Comparison of ENCODE assay signal across 12 cellular contexts in the genomic region with DNA sequence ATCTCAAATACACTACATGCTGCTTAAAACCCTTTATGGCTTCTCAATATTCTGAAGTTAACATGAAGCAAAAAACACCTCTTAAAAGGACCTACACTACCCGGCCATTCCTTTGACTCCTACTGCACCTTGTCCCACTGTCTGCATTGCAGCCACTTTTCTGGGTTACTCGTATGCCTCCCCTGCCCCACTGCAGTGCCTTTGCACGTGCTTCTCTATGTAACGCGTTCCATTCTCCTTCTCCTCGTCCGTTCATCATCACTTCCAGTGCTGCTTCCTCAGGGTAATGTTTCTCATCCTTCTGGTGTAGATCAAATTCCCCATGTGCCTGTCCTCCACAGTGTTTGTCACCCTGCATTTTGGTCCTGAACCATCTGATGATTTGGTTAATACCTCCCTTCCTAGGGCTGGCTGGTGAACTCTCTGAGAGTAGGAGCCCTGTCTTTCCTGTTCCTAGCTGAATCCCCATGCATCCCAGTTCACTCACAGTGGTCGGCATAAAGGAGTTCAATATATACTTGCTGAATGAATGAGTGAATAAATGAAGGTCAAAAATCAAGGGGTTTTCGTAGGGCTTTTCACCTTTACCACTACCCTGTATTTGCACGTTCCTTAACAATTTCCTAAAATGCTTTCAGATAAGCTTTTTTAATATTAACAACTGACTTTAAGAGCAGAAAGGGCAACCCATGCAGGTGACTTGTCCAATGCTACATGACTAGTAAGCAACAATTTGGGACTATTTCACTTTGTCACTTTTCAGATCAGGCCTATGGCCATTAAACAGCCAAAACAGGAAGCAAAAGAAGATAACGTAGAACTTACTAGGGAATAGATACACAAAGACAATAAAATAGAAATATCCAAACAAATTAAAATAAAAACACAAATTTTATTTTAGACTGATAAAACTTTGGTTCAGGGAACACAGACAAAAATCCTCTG. TPM values are rescaled to one million over a fixed set of nuclear protein-coding genes. Genes with fewer than 3 reads are reported as not detected.
A peak's percentile ranks its signal among the peaks of the same experiment; 100 is the strongest.
DNase-seq lines count a peak whose midpoint lies in the region; ATAC-seq, FAIRE-seq and TF ChIP-seq lines count a peak whose summit lies in the region.
"Had no signal": no experiment of that assay in that cellular context is flagged by ENCODE, and none has a peak within 500 bp of the region (broad histone marks: within the 10 kb centered on the region; RNA-seq: fewer than 3 reads in every experiment).

No MANE protein-coding gene starts in this region.

- no peak overlapping the region for H3K14ac ChIP-seq in H1 (ENCODE audit: insufficient read length)

- in situ Hi-C loops in brain microvascular endothelial cell (cut with HindIII; ENCODE audit: low pct_ligation_motif_present, low sequenced_read_pairs), result no loop called here

- no peak overlapping the region for H2AK5ac ChIP-seq in H1 (ENCODE audit: low read depth, low read length)

- POLR2A ChIA-PET in H1 (lab: Charles Lee; ENCODE audit: partially characterized antibody), result interaction anchor here (0.8 to 1.2 kb wide), 4 partner anchors 10 to 63 kb away, joined by 3 to 4 read pairs (median 4); no protein-coding TSS in a partner anchor

- intact Hi-C loops in pancreas (cut with DNase I), result no loop called here

- H3K9ac ChIP-seq in H1 (replicated peaks in 1 of 4; ENCODE audit: extremely low read depth in 1 of 4, low read depth in 3 of 4, low read length in 3 of 4), result no peak overlapping the region

- no peak overlapping the region for H3K18ac ChIP-seq in H1 (ENCODE audit: extremely low read depth, low read length)

- H3K56ac ChIP-seq in H1 (replicated peaks; ENCODE audit: insufficient read length, low read depth, low read length), result no peak overlapping the region

- H3K4me1 ChIP-seq in H1 (replicated peaks in 1 of 4; ENCODE audit: control insufficient read depth in 3 of 4, insufficient read depth in 4 of 4, low read length in 3 of 4), result peaks cover 0 to 7% (median 0%) of the 10 kb centered on the region in 4 experiments; a peak in 1 of 7 replicates
- peaks cover 0 to 20% (median 6%) of the 10 kb centered on the region in 3 donors for H3K4me1 ChIP-seq in pancreas

- H3K27ac ChIP-seq in H1 (ENCODE audit: low read depth, low read length), result no peak overlapping the region
- H3K27ac ChIP-seq in pancreas, result no peak overlapping the region
- no peak overlapping the region for H3K27ac ChIP-seq in brain microvascular endothelial cell

- H2BK15ac ChIP-seq in H1 (ENCODE audit: low read length), result no peak overlapping the region

- H2AFZ ChIP-seq in H1 (ENCODE audit: low read length), result no peak overlapping the region

- peaks cover 5 to 30% of the 10 kb centered on the region in 2 experiments; a peak in 3 of 4 replicates for H3K79me2 ChIP-seq in H1 (ENCODE audit: control insufficient read depth in 1 of 2, insufficient read depth in 2 of 2, low read length in 2 of 2)

- ATAC-seq in pancreas, result no peak
- no peak for ATAC-seq in GM21529 (IDR thresholded peaks at IDR 0.05; ENCODE audit: unreplicated experiment)

- no peak overlapping the region for H4K5ac ChIP-seq in H1 (ENCODE audit: insufficient read length, low read depth, low read length)

- TF ChIP-seq CTCF in GM12865 (IDR thresholded peaks at IDR 0.05; ENCODE audit: insufficient read depth, low read depth, low read length, missing control alignments) (no peak), H1 (IDR thresholded peaks at IDR 0.05; ENCODE audit: control extremely low read depth in 1 of 3, insufficient read depth in 1 of 3, low read depth in 1 of 3, low read length in 3 of 3) (no peak), pancreas (IDR thresholded peaks at IDR 0.05) (no peak), brain microvascular endothelial cell (IDR thresholded peaks at IDR 0.05; ENCODE audit: low read depth, low read length, missing control alignments) (no peak)

- FAIRE-seq in H1 (lab: Jason Lieb, UNC) (no peak), pancreas (lab: Jason Lieb, UNC) (no peak)

- H3K23me2 ChIP-seq in H1 (ENCODE audit: low read depth, low read length), result no peaks in the 10 kb centered on the region

- H3K4me3 ChIP-seq in GM12865 (ENCODE audit: low read depth, low read length), result peak overlapping the region; percentile 97
- H3K4me3 ChIP-seq in H1 (ENCODE audit: extremely low read depth in 1 of 4, insufficient read depth in 2 of 4, low read depth in 3 of 4, low read length in 4 of 4), result peak overlapping the region in 3 of 4 experiments; percentile 5 to 95 (median 80); a peak in 4 of 8 replicates
- peak overlapping the region in 3 of 4 donors; percentile 86 to 91 (median 87) for H3K4me3 ChIP-seq in pancreas
- H3K4me3 ChIP-seq in brain microvascular endothelial cell (ENCODE audit: low read depth, low read length), result no peak overlapping the region

- TF ChIP-seq RAD21 in H1 (IDR thresholded peaks at IDR 0.05 in 1 of 2, conservative IDR thresholded peaks at IDR 0.05 in 1 of 2; ENCODE audit: low read depth in 2 of 2, low read length in 2 of 2), result no peak

- CTCF ChIA-PET in H1 (lab: Charles Lee; ENCODE audit: partially characterized antibody), result interaction anchor here (1.3 to 3.7 kb wide), 2 partner anchors 8 to 32 kb away, joined by 4 to 16 read pairs; no protein-coding TSS in a partner anchor

- H3K4ac ChIP-seq in H1 (replicated peaks; ENCODE audit: insufficient read length, low read depth, low read length), result no peak overlapping the region

- no peak overlapping the region for H2BK120ac ChIP-seq in H1 (replicated peaks; ENCODE audit: low read depth, low read length)

- no peak for TF ChIP-seq POLR2A in H1 (IDR thresholded peaks at IDR 0.05; ENCODE audit: control extremely low read depth in 1 of 2, low read depth in 2 of 2, low read length in 2 of 2)

- no peaks in the 10 kb centered on the region for H3K79me1 ChIP-seq in H1 (ENCODE audit: low read depth, low read length)

- no peak overlapping the region for H4K8ac ChIP-seq in H1 (ENCODE audit: extremely low read depth, insufficient read depth, low read length)

- no peak for TF ChIP-seq EP300 in H1 (IDR thresholded peaks at IDR 0.05; ENCODE audit: borderline replicate concordance in 1 of 2, low read depth in 2 of 2, low read length in 2 of 2)

- H2BK12ac ChIP-seq in H1 (ENCODE audit: low read depth, low read length), result no peak overlapping the region

- H2BK5ac ChIP-seq in H1 (ENCODE audit: low read depth, low read length), result no peak overlapping the region

- H3K23ac ChIP-seq in H1 (ENCODE audit: insufficient read length), result no peak overlapping the region

- no peaks in the 10 kb centered on the region for H3K9me3 ChIP-seq in H1 (ENCODE audit: insufficient read depth in 2 of 2, low read depth in 1 of 2, low read length in 1 of 2)
- H3K9me3 ChIP-seq in pancreas, result no peaks in the 10 kb centered on the region
- H3K9me3 ChIP-seq: ovary, thyroid gland had no signal

- DNase-seq in GM12865 (ENCODE audit: low read depth) (no peak), NAMALWA (ENCODE audit: low spot score) (peak; percentile 41), H1 (ENCODE audit: low read depth in 1 of 2, low spot score in 2 of 2) (no peak), pancreas (no peak), anterior cingulate cortex (lab: John Stamatoyannopoulos, UW) (no peak), brain microvascular endothelial cell (no peak), DMS53 (lab: John Stamatoyannopoulos, UW) (no peak)
- DNase-seq: activated B cell treated with CpG ODN at 0.5 μM for 24 hours; CD4-positive, alpha-beta T cell; ovary; thyroid gland had no signal

- no peak overlapping the region for H2BK20ac ChIP-seq in H1 (ENCODE audit: low read length)

- peaks cover 2 to 10% of the 10 kb centered on the region in 2 experiments for H4K20me1 ChIP-seq in H1 (replicated peaks in 1 of 2; ENCODE audit: control insufficient read depth in 1 of 2, insufficient read depth in 2 of 2, low read length in 2 of 2)

- no peak overlapping the region for H4K91ac ChIP-seq in H1 (replicated peaks; ENCODE audit: insufficient read length, low read length)

- 89% methylated on average over 11 of the region's 11 CpGs; no CpG with 5 or more reads in 1 of the 2 experiments for WGBS in H1 (ENCODE audit: extremely low coverage in 1 of 2, insufficient coverage in 1 of 2, insufficient read length in 1 of 2, insufficient replicate concordance in 2 of 2, low coverage in 1 of 2, low lambda C conversion rate in 2 of 2, missing lambda C conversion rate in 1 of 2), 2 experiments
- 84 to 88% methylated on average over 11 of the region's 11 CpGs for WGBS in pancreas, 2 donors

- H3K36me3 ChIP-seq in H1 (ENCODE audit: control insufficient read depth in 2 of 4, insufficient read depth in 4 of 4, low read length in 3 of 4) (no peaks in the 10 kb centered on the region), pancreas (no peaks in the 10 kb centered on the region), brain microvascular endothelial cell (replicated peaks) (no peaks in the 10 kb centered on the region)
- H3K36me3 ChIP-seq: ovary, thyroid gland had no signal

- no peaks in the 10 kb centered on the region for H3K27me3 ChIP-seq in H1 (replicated peaks in 1 of 4; ENCODE audit: control insufficient read depth in 3 of 4, extremely low read depth in 1 of 4, insufficient read depth in 3 of 4, low read length in 3 of 4)
- no peaks in the 10 kb centered on the region for H3K27me3 ChIP-seq in pancreas
- H3K27me3 ChIP-seq in brain microvascular endothelial cell (replicated peaks), result no peaks in the 10 kb centered on the region
- H3K27me3 ChIP-seq: ovary, thyroid gland had no signal

- H3K4me2 ChIP-seq in H1 (ENCODE audit: insufficient read depth in 1 of 2, low read depth in 2 of 2, low read length in 2 of 2), result peak overlapping the region; percentile 79 to 87

TF ChIP-seq in H1, 55 proteins besides CTCF, POLR2A, EP300 and RAD21 (continues in another document):
- no peak for TF ChIP-seq TAF1 (IDR thresholded peaks at IDR 0.05; ENCODE audit: low read depth, low read length)
- no peak for TF ChIP-seq KDM4A (IDR thresholded peaks at IDR 0.05; ENCODE audit: low read depth, low read length, severe bottlenecking)
- TF ChIP-seq TAF7 (optimal IDR thresholded peaks at IDR 0.05; ENCODE audit: borderline replicate concordance, low read depth, low read length), result no peak
- no peak for TF ChIP-seq TBP (IDR thresholded peaks at IDR 0.05; ENCODE audit: low read depth, low read length)

RNA-seq across cellular contexts. Expression of a gene that starts 2.4 kb away (rescaled TPM):
- total RNA-seq in H1 (2021; fragmentation: NEBNext Ultra II Directional; extraction: Animal tissue kit (Norgen Biotek cat#: 25700)), result 131 and 134 TPM in 2 replicates
- polyA plus RNA-seq in H1 (2011; rRNA removed), result 34.2 and 43.5 TPM in 2 replicates
- polyA plus RNA-seq in H1 (2011; cell fraction: cytosol; rRNA removed), result 53.5 TPM
- 26.1 TPM for polyA plus RNA-seq in H1 (2011; cell fraction: nucleus; rRNA removed)
- polyA plus RNA-seq in H1 (2012, experiment 1 of 2), result 43.7 to 95.2 TPM (median 53.1 TPM) in 4 replicates
- polyA plus RNA-seq in H1 (2012, experiment 2 of 2), result 5.7 TPM
- 201 TPM for polyA plus RNA-seq in H1 (2013, experiment 1 of 2)
- 213 TPM for polyA plus RNA-seq in H1 (2013, experiment 2 of 2)
- 96.8 and 163 TPM in 2 replicates for polyA minus RNA-seq in H1 (2011; rRNA and poly(A)+ RNA removed)
- 61.3 TPM for polyA minus RNA-seq in H1 (2011; cell fraction: cytosol; rRNA and poly(A)+ RNA removed)
- 84.5 TPM for polyA minus RNA-seq in H1 (2011; cell fraction: nucleus; rRNA and poly(A)+ RNA removed)
- 10 to 100 TPM; 37.1 to 61.9 (median 59.3) TPM for total RNA-seq in pancreas
- 10 to 100 TPM; 23.7 to 43.2 TPM for polyA plus RNA-seq in pancreas
